In the genomic region with DNA sequence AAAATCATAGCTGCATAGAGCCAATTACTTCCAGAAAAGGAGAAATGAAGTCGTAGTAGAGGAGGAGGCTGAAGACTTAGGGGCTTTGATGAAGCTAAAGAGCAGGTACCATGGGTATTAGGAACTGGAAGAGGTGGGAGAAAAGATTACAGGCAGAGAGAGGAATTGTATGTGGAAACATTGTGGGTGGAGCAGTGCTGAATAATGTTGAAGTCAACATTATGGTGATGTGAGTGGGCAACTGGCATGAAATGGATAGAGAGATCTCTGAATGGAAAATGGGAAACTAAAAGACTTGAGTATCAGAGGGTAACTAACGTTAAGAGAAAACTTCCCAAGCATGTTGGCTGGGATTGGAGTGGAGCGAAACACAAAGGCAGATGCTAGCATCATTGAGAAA, we compare ENCODE assay signal across 15 cellular contexts.
"Had no signal": no experiment of that assay in that cellular context is flagged by ENCODE, and none has a peak within 500 bp of the region (broad histone marks: within the 10 kb centered on the region; RNA-seq: fewer than 3 reads in every experiment).

No MANE protein-coding gene starts in this region.

- H3K4me1 Mint-ChIP-seq: activated naive CD4-positive, alpha-beta T cell treated with anti-CD3 and anti-CD28 coated beads, Interleukin-2, amount 10 ng/mL, durations not matched to agents 7 days and 5 days; nephron; stimulated activated naive CD8-positive, alpha-beta T cell treated with anti-CD3 and anti-CD28 coated beads, Interleukin-15, amount 100 ng/mL, for 72 hours had no signal

- H3K9me3 Mint-ChIP-seq: activated naive CD4-positive, alpha-beta T cell treated with anti-CD3 and anti-CD28 coated beads, Interleukin-2, amount 10 ng/mL, durations not matched to agents 7 days and 5 days; nephron; stimulated activated naive CD8-positive, alpha-beta T cell treated with anti-CD3 and anti-CD28 coated beads, Interleukin-15, amount 100 ng/mL, for 72 hours; T-helper 2 cell treated with Interferon-gamma antibody and Interleukin-4, amounts not matched to agents 5 μg/mL and 100 μg/mL, for 36 hours had no signal

- H3K27ac Mint-ChIP-seq: activated naive CD4-positive, alpha-beta T cell treated with anti-CD3 and anti-CD28 coated beads, Interleukin-2, amount 10 ng/mL, durations not matched to agents 7 days and 5 days; T-helper 2 cell treated with Interferon-gamma antibody and Interleukin-4, amounts not matched to agents 5 μg/mL and 100 μg/mL, for 36 hours had no signal

- H3K27me3 ChIP-seq: testis, upper lobe of left lung had no signal

- H3K4me1 ChIP-seq: psoas muscle, testis had no signal

- DNase-seq: activated naive CD4-positive, alpha-beta T cell treated with anti-CD3 and anti-CD28 coated beads, Interleukin-2, amount 10 ng/mL, durations not matched to agents 7 days and 5 days; activated T-cell treated with anti-CD3 and anti-CD28 coated beads for 4 hours; hypothalamus; kidney glomerular epithelial cell; occipital lobe; psoas muscle; stimulated activated CD4-positive, alpha-beta T cell treated with anti-CD3 and anti-CD28 coated beads, Interleukin-1b, Interleukin-23, amount 100 ng/mL, for 48 hours; stimulated activated naive CD8-positive, alpha-beta T cell treated with anti-CD3 and anti-CD28 coated beads, Interleukin-15, amount 100 ng/mL, for 72 hours; SW 1271; testis; upper lobe of left lung had no signal

- H3K36me3 ChIP-seq: upper lobe of left lung had no signal

- H3K4me3 ChIP-seq: psoas muscle, testis, upper lobe of left lung had no signal

- H3K27ac ChIP-seq: psoas muscle, testis, upper lobe of left lung had no signal

- H3K36me3 Mint-ChIP-seq: activated naive CD4-positive, alpha-beta T cell treated with anti-CD3 and anti-CD28 coated beads, Interleukin-2, amount 10 ng/mL, durations not matched to agents 7 days and 5 days had no signal

- ATAC-seq: esophagus mucosa; psoas muscle; sciatic nerve; stimulated activated naive CD8-positive, alpha-beta T cell treated with anti-CD3 and anti-CD28 coated beads, Interleukin-15, amount 100 ng/mL, for 72 hours had no signal

- H3K9me3 ChIP-seq: psoas muscle, testis, upper lobe of left lung had no signal

- H3K4me3 Mint-ChIP-seq: activated naive CD4-positive, alpha-beta T cell treated with anti-CD3 and anti-CD28 coated beads, Interleukin-2, amount 10 ng/mL, durations not matched to agents 7 days and 5 days; nephron; stimulated activated naive CD8-positive, alpha-beta T cell treated with anti-CD3 and anti-CD28 coated beads, Interleukin-15, amount 100 ng/mL, for 72 hours; T-helper 2 cell treated with Interferon-gamma antibody and Interleukin-4, amounts not matched to agents 5 μg/mL and 100 μg/mL, for 36 hours had no signal
